16 cellular contexts compared by ENCODE assay signal in the genomic region with DNA sequence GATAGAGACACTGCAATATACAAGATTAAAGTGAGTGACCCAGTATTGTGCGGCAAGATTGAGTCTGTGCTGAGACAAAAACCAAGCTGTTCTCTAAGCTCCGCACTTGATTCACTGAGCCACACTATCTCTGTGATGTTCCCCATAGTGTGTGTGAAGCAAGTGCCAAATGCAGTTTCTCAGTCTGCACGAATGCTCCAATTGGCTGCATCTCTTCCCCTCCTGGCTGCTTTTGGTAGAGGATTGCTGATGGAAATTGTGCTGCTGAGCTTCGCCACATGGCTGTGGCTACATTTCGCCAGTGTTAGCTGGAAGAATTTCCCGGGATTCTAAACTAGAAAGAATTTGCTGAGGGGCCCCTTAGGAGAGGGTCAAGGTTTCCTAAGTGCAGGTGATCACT.
"Had no signal": no experiment of that assay in that cellular context is flagged by ENCODE, and none has a peak within 500 bp of the region (broad histone marks: within the 10 kb centered on the region; RNA-seq: fewer than 3 reads in every experiment).

No MANE protein-coding gene starts in this region.

- H3K27me3 ChIP-seq: foreskin keratinocyte, right atrium auricular region, sigmoid colon, transverse colon had no signal

- H3K36me3 ChIP-seq: right atrium auricular region, sigmoid colon, thoracic aorta, transverse colon had no signal

- ATAC-seq: foreskin keratinocyte; left lobe of liver; natural killer cell; stimulated activated naive B cell treated with anti-CD40 and anti-IgM and Interleukin-4, amounts not matched to agents 10 μg/mL and 1 μg/mL and 100 μg/mL, for 72 hours; stimulated activated naive CD8-positive, alpha-beta T cell treated with anti-CD3 and anti-CD28 coated beads, Interleukin-15, amount 100 ng/mL, for 72 hours had no signal

- H3K4me3 ChIP-seq: right atrium auricular region, sigmoid colon, skin epidermis, thoracic aorta, transverse colon had no signal

- DNase-seq: dermis blood vessel endothelial cell; erythroblast; foreskin keratinocyte; islet precursor cell; mammary epithelial cell; natural killer cell; sigmoid colon; stimulated activated CD4-positive, alpha-beta T cell treated with anti-CD3 and anti-CD28 coated beads, Interleukin-2, amount 100 ng/mL, for 24 hours; stimulated activated CD4-positive, alpha-beta T cell treated with anti-CD3 and anti-CD28 coated beads, Interleukin-4, amount 100 ng/mL, for 4 hours; stimulated activated naive B cell treated with anti-CD40 and anti-IgM and Interleukin-4, amounts not matched to agents 10 μg/mL and 1 μg/mL and 100 μg/mL, for 72 hours; stimulated activated naive CD8-positive, alpha-beta T cell treated with anti-CD3 and anti-CD28 coated beads, Interleukin-15, amount 100 ng/mL, for 72 hours; transverse colon had no signal

- H3K27ac ChIP-seq: foreskin keratinocyte, right atrium auricular region, sigmoid colon, skin epidermis, thoracic aorta, transverse colon had no signal
